ENCODE assay signal across 24 cellular contexts in the genomic region with DNA sequence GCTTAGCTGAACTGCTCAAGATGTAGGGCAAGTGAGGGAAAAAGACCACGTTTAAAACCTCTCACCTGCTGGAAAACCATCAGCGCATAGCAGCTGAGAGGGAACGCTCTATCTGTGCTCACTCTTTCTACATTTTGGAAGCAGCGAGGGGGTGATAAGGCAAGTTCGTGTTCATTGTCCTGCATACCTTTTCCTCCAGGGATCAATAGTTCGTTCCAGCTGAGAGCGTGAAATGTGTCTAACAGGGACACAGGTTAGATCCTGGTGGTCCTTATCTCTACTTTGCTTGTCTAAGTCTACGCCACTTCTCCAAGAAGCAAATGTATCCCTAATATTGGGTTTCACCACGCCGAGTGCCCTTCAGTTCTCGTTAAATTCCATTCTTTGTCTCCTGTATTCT.
"Had no signal": no experiment of that assay in that cellular context is flagged by ENCODE, and none has a peak within 500 bp of the region (broad histone marks: within the 10 kb centered on the region; RNA-seq: fewer than 3 reads in every experiment).

No MANE protein-coding gene starts in this region.

- DNase-seq: activated B cell treated with CpG ODN at 0.5 μM for 24 hours; activated CD4-positive, alpha-beta memory T cell treated with anti-CD3 and anti-CD28 coated beads for 36 hours; activated CD4-positive, alpha-beta T cell treated with anti-CD3 and anti-CD28 coated beads, Interleukin-2, amount 10 ng/mL, durations not matched to agents 7 days and 5 days; activated CD8-positive, alpha-beta memory T cell treated with anti-CD3 and anti-CD28 coated beads for 24 hours; activated effector memory CD4-positive, alpha-beta T cell treated with anti-CD3 and anti-CD28 coated beads, Interleukin-2, amount 50 U/mL, for 16 hours; activated naive CD4-positive, alpha-beta T cell treated with Interleukin-2 at 50 U/mL for 16 hours; activated naive CD8-positive, alpha-beta T cell treated with anti-CD3 and anti-CD28 coated beads, Interleukin-2, amount 50 U/mL, for 24 hours; activated T-cell treated with anti-CD3 and anti-CD28 coated beads, Interleukin-2, amount 50 U/mL, for 4 hours; brain microvascular endothelial cell; cerebellar nuclear complex; Karpas-422; MM.1S; NCI-H146; NCI-H2029 treated with DMSO at 0.1 percent for 48 hours; NCI-H446; NCI-H524; PC-3; SHP77 had no signal

- H3K4me1 Mint-ChIP-seq: activated B cell treated with CpG ODN at 0.5 μM for 24 hours; activated CD4-positive, alpha-beta T cell treated with anti-CD3 and anti-CD28 coated beads, Interleukin-2, amount 10 ng/mL, durations not matched to agents 7 days and 5 days; activated naive CD8-positive, alpha-beta T cell treated with anti-CD3 and anti-CD28 coated beads, Interleukin-2, amount 50 U/mL, for 24 hours had no signal

- H3K27me3 ChIP-seq: brain microvascular endothelial cell, cardiac muscle cell had no signal

- H3K9me3 Mint-ChIP-seq: activated B cell treated with CpG ODN at 0.5 μM for 24 hours; activated CD4-positive, alpha-beta T cell treated with anti-CD3 and anti-CD28 coated beads, Interleukin-2, amount 10 ng/mL, durations not matched to agents 7 days and 5 days; T-helper 1 cell treated with Interleukin-12 subunit alpha and Interleukin-12 subunit beta and Interleukin-4 antibody, amounts not matched to agents 30 μg/mL and 1 μg/mL, for 36 hours had no signal

- H3K27ac ChIP-seq: brain microvascular endothelial cell, cardiac muscle cell, SJSA1 had no signal

- H3K36me3 ChIP-seq: brain microvascular endothelial cell, cardiac muscle cell, SJSA1 had no signal

- H3K4me3 Mint-ChIP-seq: activated B cell treated with CpG ODN at 0.5 μM for 24 hours; activated CD4-positive, alpha-beta memory T cell treated with anti-CD3 and anti-CD28 coated beads for 36 hours; activated CD4-positive, alpha-beta T cell treated with anti-CD3 and anti-CD28 coated beads, Interleukin-2, amount 10 ng/mL, durations not matched to agents 7 days and 5 days; activated naive CD8-positive, alpha-beta T cell treated with anti-CD3 and anti-CD28 coated beads, Interleukin-2, amount 50 U/mL, for 24 hours; activated T-cell treated with anti-CD3 and anti-CD28 coated beads, Interleukin-2, amount 50 U/mL, for 4 hours; T-helper 1 cell treated with Interleukin-12 subunit alpha and Interleukin-12 subunit beta and Interleukin-4 antibody, amounts not matched to agents 30 μg/mL and 1 μg/mL, for 36 hours had no signal

- H3K4me3 ChIP-seq: cardiac muscle cell, SJSA1 had no signal

- FAIRE-seq: colon, RCC 7860 had no signal

- H3K27ac Mint-ChIP-seq: activated B cell treated with CpG ODN at 0.5 μM for 24 hours; activated CD4-positive, alpha-beta memory T cell treated with anti-CD3 and anti-CD28 coated beads for 36 hours; activated CD4-positive, alpha-beta T cell treated with anti-CD3 and anti-CD28 coated beads, Interleukin-2, amount 10 ng/mL, durations not matched to agents 7 days and 5 days; activated naive CD4-positive, alpha-beta T cell treated with anti-CD3 and anti-CD28 coated beads, Interleukin-2, amount 50 U/mL, for 72 hours; activated naive CD8-positive, alpha-beta T cell treated with anti-CD3 and anti-CD28 coated beads, Interleukin-2, amount 50 U/mL, for 24 hours; T-helper 1 cell treated with Interleukin-12 subunit alpha and Interleukin-12 subunit beta and Interleukin-4 antibody, amounts not matched to agents 30 μg/mL and 1 μg/mL, for 36 hours had no signal

- H3K36me3 Mint-ChIP-seq: activated CD4-positive, alpha-beta memory T cell treated with anti-CD3 and anti-CD28 coated beads for 36 hours; activated naive CD4-positive, alpha-beta T cell treated with anti-CD3 and anti-CD28 coated beads, Interleukin-2, amount 50 U/mL, for 72 hours had no signal

- H3K27me3 Mint-ChIP-seq: activated B cell treated with CpG ODN at 0.5 μM for 24 hours; activated CD4-positive, alpha-beta memory T cell treated with anti-CD3 and anti-CD28 coated beads for 36 hours; activated CD4-positive, alpha-beta T cell treated with anti-CD3 and anti-CD28 coated beads, Interleukin-2, amount 10 ng/mL, durations not matched to agents 7 days and 5 days; activated naive CD8-positive, alpha-beta T cell treated with anti-CD3 and anti-CD28 coated beads, Interleukin-2, amount 50 U/mL, for 24 hours had no signal

- ATAC-seq: activated naive CD4-positive, alpha-beta T cell treated with anti-CD3 and anti-CD28 coated beads, Interleukin-2, amount 50 U/mL, for 72 hours; activated naive CD8-positive, alpha-beta T cell treated with anti-CD3 and anti-CD28 coated beads, Interleukin-2, amount 50 U/mL, for 24 hours; activated T-cell treated with anti-CD3 and anti-CD28 coated beads, Interleukin-2, amount 50 U/mL, for 4 hours; PC-3 had no signal

- H3K9me3 ChIP-seq: SJSA1 had no signal
